1 cellular context compared by ENCODE assay signal in genomic region chr1:92862605-92863004, GRCh38.
TF ChIP-seq lines count a peak whose summit lies in the region.

No MANE protein-coding gene starts in this region.

TF ChIP-seq in SK-N-SH treated with all-trans-retinoic acid at 6 μM for 48 hours, 23 proteins besides CTCF, POLR2A, EP300 and RAD21 (continued from another document):
- TF ChIP-seq POU6F1 (CRISPR knock-in tag; IDR thresholded peaks at IDR 0.05; ENCODE audit: borderline replicate concordance, low read depth) (no peak), OSR1 (CRISPR knock-in tag; IDR thresholded peaks at IDR 0.05) (no peak), ZFP30 (CRISPR knock-in tag; IDR thresholded peaks at IDR 0.05) (no peak), TOX (CRISPR knock-in tag; IDR thresholded peaks at IDR 0.05; ENCODE audit: borderline replicate concordance) (no peak), CSRNP3 (CRISPR knock-in tag; IDR thresholded peaks at IDR 0.05) (no peak), ISL1 (CRISPR knock-in tag; IDR thresholded peaks at IDR 0.05) (no peak), ARNTL (CRISPR knock-in tag; IDR thresholded peaks at IDR 0.05; ENCODE audit: borderline replicate concordance, low read depth) (no peak)
